ENCODE assay signal across 1 cellular context in the genomic region with DNA sequence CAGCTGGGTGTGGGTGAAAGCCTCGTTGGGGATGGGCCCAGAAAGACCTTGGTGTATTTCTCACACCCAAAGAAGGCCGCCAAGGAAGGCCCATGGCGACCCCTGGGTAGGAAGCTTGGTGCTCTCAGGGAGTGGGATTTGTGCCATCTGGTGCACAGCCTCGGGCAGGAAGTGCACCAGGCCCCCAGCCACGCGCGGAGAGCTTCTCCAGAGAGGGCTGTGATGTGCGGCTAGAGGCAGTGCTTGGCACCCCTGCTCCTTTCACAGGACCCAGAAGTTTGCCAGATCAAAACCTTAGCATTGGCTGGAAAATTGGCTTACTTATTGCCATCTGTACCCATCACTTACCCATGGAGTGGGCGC.
TF ChIP-seq lines count a peak whose summit lies in the region.

No MANE protein-coding gene starts in this region.

TF ChIP-seq in IMR-90, 13 proteins besides CTCF, POLR2A, EP300 and RAD21:
- TF ChIP-seq RCOR1 (IDR thresholded peaks at IDR 0.05; ENCODE audit: insufficient replicate concordance, low read length) (no peak), MAFK (IDR thresholded peaks at IDR 0.05; ENCODE audit: low read depth, low read length) (no peak), CHD1 (IDR thresholded peaks at IDR 0.05; ENCODE audit: low read depth, low read length) (no peak), MXI1 (IDR thresholded peaks at IDR 0.05; ENCODE audit: borderline replicate concordance, low read depth, low read length) (no peak), NFE2L2 (IDR thresholded peaks at IDR 0.05; ENCODE audit: low read depth, low read length) (no peak), RFX5 (IDR thresholded peaks at IDR 0.05; ENCODE audit: low read depth, low read length) (no peak), SMC3 (IDR thresholded peaks at IDR 0.05; ENCODE audit: low read depth, low read length) (no peak), USF2 (IDR thresholded peaks at IDR 0.05; ENCODE audit: low read depth, low read length) (no peak), FOS (IDR thresholded peaks at IDR 0.05; ENCODE audit: low read depth, low read length) (no peak), MAZ (IDR thresholded peaks at IDR 0.05; ENCODE audit: borderline replicate concordance, low read depth, low read length) (no peak), BHLHE40 (IDR thresholded peaks at IDR 0.05; ENCODE audit: low read depth, low read length) (no peak), CEBPB (IDR thresholded peaks at IDR 0.05; ENCODE audit: low read depth, low read length) (no peak)
- TF ChIP-seq, protein P1, sequence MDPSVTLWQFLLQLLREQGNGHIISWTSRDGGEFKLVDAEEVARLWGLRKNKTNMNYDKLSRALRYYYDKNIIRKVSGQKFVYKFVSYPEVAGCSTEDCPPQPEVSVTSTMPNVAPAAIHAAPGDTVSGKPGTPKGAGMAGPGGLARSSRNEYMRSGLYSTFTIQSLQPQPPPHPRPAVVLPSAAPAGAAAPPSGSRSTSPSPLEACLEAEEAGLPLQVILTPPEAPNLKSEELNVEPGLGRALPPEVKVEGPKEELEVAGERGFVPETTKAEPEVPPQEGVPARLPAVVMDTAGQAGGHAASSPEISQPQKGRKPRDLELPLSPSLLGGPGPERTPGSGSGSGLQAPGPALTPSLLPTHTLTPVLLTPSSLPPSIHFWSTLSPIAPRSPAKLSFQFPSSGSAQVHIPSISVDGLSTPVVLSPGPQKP (IDR thresholded peaks at IDR 0.05; ENCODE audit: borderline replicate concordance, low read depth, low read length), result no peak
